In the genomic region with DNA sequence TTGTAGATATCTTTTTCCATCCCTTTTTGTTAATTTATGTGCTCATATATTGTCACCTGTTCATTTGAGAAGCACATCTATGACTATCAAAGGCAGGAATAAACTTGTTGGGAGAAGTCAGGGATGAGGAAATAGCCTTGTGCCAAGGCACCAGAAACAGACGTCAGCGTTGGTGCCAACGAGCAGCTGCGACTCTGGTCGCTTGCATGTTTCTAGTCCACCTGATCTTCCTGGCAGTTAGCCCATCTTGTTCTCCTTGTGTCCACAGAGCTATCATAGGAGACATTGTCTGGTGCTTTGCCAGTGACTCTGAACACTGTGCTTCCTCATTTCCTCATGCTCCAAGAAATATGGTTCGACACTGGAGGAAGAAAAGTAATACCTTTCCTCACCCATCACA, we compare ENCODE assay signal across 11 cellular contexts.
DNase-seq lines count a peak whose midpoint lies in the region; ATAC-seq and TF ChIP-seq lines count a peak whose summit lies in the region.
"Had no signal": no experiment of that assay in that cellular context is flagged by ENCODE, and none has a peak within 500 bp of the region (broad histone marks: within the 10 kb centered on the region; RNA-seq: fewer than 3 reads in every experiment).

No MANE protein-coding gene starts in this region.

- no peak overlapping the region for H3K9ac ChIP-seq in SK-N-SH

- no peaks in the 10 kb centered on the region for H4K20me1 ChIP-seq in SK-N-SH (ENCODE audit: insufficient read depth)

- intact Hi-C loops in lower lobe of right lung (cut with DNase I) = no loop called here

- H3K4me2 ChIP-seq in SK-N-SH = no peak overlapping the region

- H3K9me2 ChIP-seq in SK-N-SH = no peaks in the 10 kb centered on the region

- no peaks in the 10 kb centered on the region for H3K36me3 ChIP-seq in SK-N-SH (replicated peaks in 1 of 2; ENCODE audit: control insufficient read depth in 1 of 2, insufficient read depth in 2 of 2, low read length in 1 of 2)
- no peaks in the 10 kb centered on the region for H3K36me3 ChIP-seq in lower lobe of right lung
- H3K36me3 ChIP-seq: neutrophil had no signal

- H3F3A ChIP-seq in SK-N-SH (replicated peaks; ENCODE audit: insufficient read depth) = no peaks in the 10 kb centered on the region

- ATAC-seq in lower lobe of right lung (peak; percentile 68 to 76), HG03135 (IDR thresholded peaks at IDR 0.05; ENCODE audit: unreplicated experiment) (no peak), HG03432 (IDR thresholded peaks at IDR 0.05; ENCODE audit: unreplicated experiment) (no peak), GM19452 (IDR thresholded peaks at IDR 0.05; ENCODE audit: unreplicated experiment) (no peak)

- peaks cover 0 to 22% of the 10 kb centered on the region in 2 experiments; a peak in 2 of 4 replicates for H3K4me1 ChIP-seq in SK-N-SH (ENCODE audit: control insufficient read depth in 1 of 2, insufficient read depth in 2 of 2, low read depth in 1 of 2, low read length in 1 of 2)
- H3K4me1 ChIP-seq in lower lobe of right lung = peaks cover 19% of the 10 kb centered on the region

- H3K9me3 ChIP-seq in SK-N-SH (no peaks in the 10 kb centered on the region), lower lobe of right lung (no peaks in the 10 kb centered on the region)
- H3K9me3 ChIP-seq: neutrophil had no signal

- POLR2A ChIA-PET in SK-N-SH (lab: Yijun Ruan, JAX) = no interaction called here

- no peak overlapping the region for H2AFZ ChIP-seq in SK-N-SH (ENCODE audit: low read depth)

- H3K27me3 ChIP-seq in SK-N-SH (ENCODE audit: insufficient read depth) = no peaks in the 10 kb centered on the region
- H3K27me3 ChIP-seq in lower lobe of right lung (ENCODE audit: low read depth) = no peaks in the 10 kb centered on the region
- H3K27me3 ChIP-seq: neutrophil had no signal

- CTCF ChIA-PET in SK-N-SH (lab: Yijun Ruan, JAX) = no interaction called here

- 24% methylated on average over 6 of the region's 6 CpGs for WGBS in SK-N-SH (ENCODE audit: low lambda C conversion rate)

- H3K79me2 ChIP-seq in SK-N-SH (ENCODE audit: insufficient read depth) = no peaks in the 10 kb centered on the region

- DNase-seq in COR-L47 (lab: John Stamatoyannopoulos, UW) (peak; percentile 100), NCI-H1694 treated with DMSO at 0.1 percent for 48 hours (lab: John Stamatoyannopoulos, UW) (peak; percentile 23), SK-N-SH (peak; percentile 61), lower lobe of right lung (peak; percentile 65), HCEC 1CT (no peak)
- DNase-seq: OCI-M1; stimulated activated naive CD4-positive, alpha-beta T cell treated with Interleukin-2 at 50 U/mL for 16 hours had no signal

- peak overlapping the region in 1 of 2 experiments; percentile 69; a peak in 2 of 4 replicates for H3K27ac ChIP-seq in SK-N-SH (ENCODE audit: low read depth in 2 of 2, low read length in 1 of 2)
- H3K27ac ChIP-seq in lower lobe of right lung = no peak overlapping the region
- H3K27ac ChIP-seq: neutrophil had no signal

- TF ChIP-seq RAD21 in SK-N-SH (IDR thresholded peaks at IDR 0.05; ENCODE audit: low read length) = no peak

- H3K4me3 ChIP-seq in SK-N-SH (ENCODE audit: low read depth in 2 of 2, low read length in 1 of 2) (no peak overlapping the region), lower lobe of right lung (no peak overlapping the region)

- TF ChIP-seq EP300 in SK-N-SH (IDR thresholded peaks at IDR 0.05; ENCODE audit: borderline replicate concordance in 1 of 2, low read depth in 1 of 2, low read length in 1 of 2) = peak in 1 of 2 experiments; percentile 41; a peak in 1 of 4 replicates

- no peak for TF ChIP-seq CTCF in SK-N-SH (IDR thresholded peaks at IDR 0.05)
- no peak for TF ChIP-seq CTCF in lower lobe of right lung (IDR thresholded peaks at IDR 0.05)

TF ChIP-seq in SK-N-SH, 30 proteins besides CTCF, POLR2A, EP300 and RAD21:
- TF ChIP-seq, protein P1, sequence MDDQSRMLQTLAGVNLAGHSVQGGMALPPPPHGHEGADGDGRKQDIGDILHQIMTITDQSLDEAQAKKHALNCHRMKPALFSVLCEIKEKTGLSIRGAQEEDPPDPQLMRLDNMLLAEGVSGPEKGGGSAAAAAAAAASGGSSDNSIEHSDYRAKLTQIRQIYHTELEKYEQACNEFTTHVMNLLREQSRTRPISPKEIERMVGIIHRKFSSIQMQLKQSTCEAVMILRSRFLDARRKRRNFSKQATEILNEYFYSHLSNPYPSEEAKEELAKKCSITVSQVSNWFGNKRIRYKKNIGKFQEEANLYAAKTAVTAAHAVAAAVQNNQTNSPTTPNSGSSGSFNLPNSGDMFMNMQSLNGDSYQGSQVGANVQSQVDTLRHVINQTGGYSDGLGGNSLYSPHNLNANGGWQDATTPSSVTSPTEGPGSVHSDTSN (IDR thresholded peaks at IDR 0.05) = no peak
- TF ChIP-seq FOXJ3 (CRISPR knock-in tag; IDR thresholded peaks at IDR 0.05) = peak; percentile 30; the same call in 1 of the 2 replicates
- TF ChIP-seq CHD2 (IDR thresholded peaks at IDR 0.05; ENCODE audit: low read length, partially characterized antibody) = no peak
- no peak for TF ChIP-seq JUND (IDR thresholded peaks at IDR 0.05)
- peak; percentile 66; the same call in 1 of the 2 replicates for TF ChIP-seq GATA2 (CRISPR knock-in tag; IDR thresholded peaks at IDR 0.05)
- no peak for TF ChIP-seq NRF1 (IDR thresholded peaks at IDR 0.05; ENCODE audit: low read depth, low read length)
- no peak for TF ChIP-seq RFX5 (IDR thresholded peaks at IDR 0.05; ENCODE audit: low read length)
- TF ChIP-seq, protein P2, sequence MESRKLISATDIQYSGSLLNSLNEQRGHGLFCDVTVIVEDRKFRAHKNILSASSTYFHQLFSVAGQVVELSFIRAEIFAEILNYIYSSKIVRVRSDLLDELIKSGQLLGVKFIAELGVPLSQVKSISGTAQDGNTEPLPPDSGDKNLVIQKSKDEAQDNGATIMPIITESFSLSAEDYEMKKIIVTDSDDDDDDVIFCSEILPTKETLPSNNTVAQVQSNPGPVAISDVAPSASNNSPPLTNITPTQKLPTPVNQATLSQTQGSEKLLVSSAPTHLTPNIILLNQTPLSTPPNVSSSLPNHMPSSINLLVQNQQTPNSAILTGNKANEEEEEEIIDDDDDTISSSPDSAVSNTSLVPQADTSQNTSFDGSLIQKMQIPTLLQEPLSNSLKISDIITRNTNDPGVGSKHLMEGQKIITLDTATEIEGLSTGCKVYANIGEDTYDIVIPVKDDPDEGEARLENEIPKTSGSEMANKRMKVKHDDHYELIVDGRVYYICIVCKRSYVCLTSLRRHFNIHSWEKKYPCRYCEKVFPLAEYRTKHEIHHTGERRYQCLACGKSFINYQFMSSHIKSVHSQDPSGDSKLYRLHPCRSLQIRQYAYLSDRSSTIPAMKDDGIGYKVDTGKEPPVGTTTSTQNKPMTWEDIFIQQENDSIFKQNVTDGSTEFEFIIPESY (IDR thresholded peaks at IDR 0.05; ENCODE audit: borderline replicate concordance, low read depth) = no peak
- TF ChIP-seq FOXM1 (IDR thresholded peaks at IDR 0.05; ENCODE audit: low read depth) = no peak

Comparison
In these comparisons a context has a peak if more than half of its experiments do, and no peak if none do; other contexts are left out.
1. ATAC-seq: peak in lower lobe of right lung (2 of 2); none in HG03135 (single experiment), HG03432 (single experiment) and GM19452 (single experiment).